Comparison of ENCODE assay signal across 1 cellular context in genomic region chr9:137410891-137411249, GRCh38.
TF ChIP-seq lines count a peak whose summit lies in the region.

No MANE protein-coding gene starts in this region.

TF ChIP-seq in SK-N-SH treated with all-trans-retinoic acid at 6 μM for 48 hours, 23 proteins besides CTCF, POLR2A, EP300 and RAD21 (continued from another document):
- TF ChIP-seq POU6F1 (CRISPR knock-in tag; IDR thresholded peaks at IDR 0.05; ENCODE audit: borderline replicate concordance, low read depth) = no peak
- TF ChIP-seq RARB (CRISPR knock-in tag; IDR thresholded peaks at IDR 0.05) = no peak
